In genomic region chr12:45730842-45731336, GRCh38 we compare ENCODE assay signal across 8 cellular contexts. TPM values are rescaled to one million over a fixed set of nuclear protein-coding genes. Genes with fewer than 3 reads are reported as not detected.
DNase-seq lines count a peak whose midpoint lies in the region; ATAC-seq lines count a peak whose summit lies in the region.

No MANE protein-coding gene starts in this region.

- no peaks in the 10 kb centered on the region for H3K27me3 Mint-ChIP-seq in activated naive CD8-positive, alpha-beta T cell treated with anti-CD3 and anti-CD28 coated beads for 36 hours

- peak overlapping the region; percentile 89 for H3K27ac Mint-ChIP-seq in activated naive CD8-positive, alpha-beta T cell treated with anti-CD3 and anti-CD28 coated beads for 36 hours

- peak overlapping the region; percentile 72 for H3K4me3 ChIP-seq in iPS-18c (ENCODE audit: insufficient read depth, low read depth, low read length)

- DNase-seq in NCI-H510A treated with DMSO at 0.1 percent for 48 hours (lab: John Stamatoyannopoulos, UW) = peak; percentile 53
- DNase-seq in NCI-H510A (lab: John Stamatoyannopoulos, UW) = no peak
- peak; percentile 63 for DNase-seq in NCI-H1105 treated with DMSO at 0.1 percent for 48 hours (lab: John Stamatoyannopoulos, UW)
- DNase-seq in activated naive CD8-positive, alpha-beta T cell treated with anti-CD3 and anti-CD28 coated beads for 36 hours = no peak
- peak; percentile 12 for DNase-seq in smooth muscle cell of the brain vasculature (ENCODE audit: low read depth, low spot score)
- no peak for DNase-seq in EL

- H3K4me1 Mint-ChIP-seq in activated naive CD8-positive, alpha-beta T cell treated with anti-CD3 and anti-CD28 coated beads for 36 hours = peaks cover 23% of the 10 kb centered on the region

- H3K36me3 Mint-ChIP-seq in activated naive CD8-positive, alpha-beta T cell treated with anti-CD3 and anti-CD28 coated beads for 36 hours = peaks cover 24% of the 10 kb centered on the region

- H3K9me3 Mint-ChIP-seq in activated naive CD8-positive, alpha-beta T cell treated with anti-CD3 and anti-CD28 coated beads for 36 hours = peaks cover under 1% of the 10 kb centered on the region

- peak overlapping the region; percentile 90 for H3K4me3 Mint-ChIP-seq in activated naive CD8-positive, alpha-beta T cell treated with anti-CD3 and anti-CD28 coated beads for 36 hours

- ATAC-seq in HG03097 (IDR thresholded peaks at IDR 0.05; ENCODE audit: low FRiP score, unreplicated experiment) = no peak

- H3K9me3 ChIP-seq in iPS-18c (ENCODE audit: control insufficient read depth, insufficient read depth, low read length) = no peaks in the 10 kb centered on the region

RNA-seq across cellular contexts. Expression of gene ARID2, which starts 1.4 kb away (rescaled TPM):
- total RNA-seq in activated naive CD8-positive, alpha-beta T cell treated with anti-CD3 and anti-CD28 coated beads for 36 hours = 10 to 100 TPM; 18.5 to 19.9 TPM

Comparison
In these comparisons a context has a peak if more than half of its experiments do, and no peak if none do; other contexts are left out.
1. DNase-seq: peak in NCI-H510A treated with DMSO at 0.1 percent for 48 hours (single experiment), NCI-H1105 treated with DMSO at 0.1 percent for 48 hours (single experiment) and smooth muscle cell of the brain vasculature (single experiment); none in NCI-H510A (single experiment), activated naive CD8-positive, alpha-beta T cell treated with anti-CD3 and anti-CD28 coated beads for 36 hours (single experiment) and EL (single experiment).